ENCODE assay signal across 8 cellular contexts in genomic region chr5:180494060-180494509, GRCh38. TPM values are rescaled to one million over a fixed set of nuclear protein-coding genes. Genes with fewer than 3 reads are reported as not detected.
DNase-seq lines count a peak whose midpoint lies in the region; ATAC-seq and TF ChIP-seq lines count a peak whose summit lies in the region.

Gene CNOT6 (plus strand): TSS chr5:180494379. CDS start chr5:180529277, 34,898 bp downstream.

- H3K27me3 ChIP-seq in breast epithelium: no peaks in the 10 kb centered on the region
- no peaks in the 10 kb centered on the region for H3K27me3 ChIP-seq in skeletal muscle tissue (ENCODE audit: control insufficient read depth in 3 of 3, insufficient read depth in 3 of 3, low read length in 3 of 3)

- H3K4me3 ChIP-seq in breast epithelium: peak within 1 kb of the TSS; percentile 69 to 84 (median 78)
- H3K4me3 ChIP-seq in iPS-18c (ENCODE audit: insufficient read depth, low read depth, low read length): peak within 1 kb of the TSS; percentile 89
- H3K4me3 ChIP-seq in skeletal muscle tissue (ENCODE audit: low read length in 3 of 3): peak within 1 kb of the TSS; percentile 82 to 83 (median 82)

- H3K27ac ChIP-seq in VCaP: peak within 1 kb of the TSS; percentile 99
- H3K27ac ChIP-seq in breast epithelium: peak within 1 kb of the TSS; percentile 89 to 93
- peak within 1 kb of the TSS; percentile 72 for H3K27ac ChIP-seq in skeletal muscle tissue (ENCODE audit: low read depth, low read length)

- H3K4me1 ChIP-seq in breast epithelium (peaks cover 0 to 14% of the 10 kb centered on the region in 2 donors), skeletal muscle tissue (ENCODE audit: control insufficient read depth in 3 of 3, insufficient read depth in 3 of 3, low read length in 3 of 3) (peaks cover 9 to 11% (median 11%) of the 10 kb centered on the region in 3 donors)

- in situ Hi-C loops in ACHN (cut with HindIII; ENCODE audit: low pct_ligation_motif_present, low pct_unique_long_range_greater_than_20kb, low sequenced_read_pairs): no loop called here

- TF ChIP-seq POLR2A in breast epithelium (IDR thresholded peaks at IDR 0.05): no peak

- no peaks in the 10 kb centered on the region for H3K9me3 ChIP-seq in breast epithelium
- no peaks in the 10 kb centered on the region for H3K9me3 ChIP-seq in iPS-18c (ENCODE audit: control insufficient read depth, insufficient read depth, low read length)
- H3K9me3 ChIP-seq in skeletal muscle tissue (ENCODE audit: control insufficient read depth in 3 of 3, low read length in 3 of 3): no peaks in the 10 kb centered on the region

- H3K36me3 ChIP-seq in breast epithelium (no peaks in the 10 kb centered on the region), skeletal muscle tissue (ENCODE audit: control insufficient read depth in 3 of 3, insufficient read depth in 3 of 3, low read length in 3 of 3) (peaks cover 0 to 2% (median 0%) of the 10 kb centered on the region in 3 donors)

- peak within 1 kb of the TSS; percentile 72 to 90 (median 74) for H3K9ac ChIP-seq in skeletal muscle tissue (ENCODE audit: low read depth in 1 of 3, low read length in 3 of 3)

- intact Hi-C loops in breast epithelium (cut with DNase I; ENCODE audit: low total_unique reads): no loop called here

- DNase-seq in ACHN: peak; percentile 87
- peak; percentile 92 for DNase-seq in NCI-H2196 (lab: John Stamatoyannopoulos, UW; ENCODE audit: unreplicated experiment)
- DNase-seq in breast epithelium (ENCODE audit: low spot score in 2 of 2): peak; percentile 91 to 92

- TF ChIP-seq CTCF in VCaP (conservative IDR thresholded peaks at IDR 0.05): no peak
- no peak for TF ChIP-seq CTCF in breast epithelium (IDR thresholded peaks at IDR 0.05)

- ATAC-seq in GM18873 (IDR thresholded peaks at IDR 0.05; ENCODE audit: low FRiP score, unreplicated experiment): peak; percentile 82
- peak; percentile 92 for ATAC-seq in HG03135 (IDR thresholded peaks at IDR 0.05; ENCODE audit: unreplicated experiment)

RNA-seq across cellular contexts. Expression of gene CNOT6, which starts in this region (rescaled TPM):
- total RNA-seq in breast epithelium (10 to 100 TPM in 2 of 3 donors, 1 to 10 TPM in 1; 9.8 to 26.2 (median 19.0) TPM), skeletal muscle tissue (15.1 TPM)

Comparison
In these comparisons a context has a peak if more than half of its experiments do, and no peak if none do; other contexts are left out.
1. Peak in every context shown above with its lines: DNase-seq, ATAC-seq, H3K4me3 ChIP-seq and H3K27ac ChIP-seq.